In the genomic region with DNA sequence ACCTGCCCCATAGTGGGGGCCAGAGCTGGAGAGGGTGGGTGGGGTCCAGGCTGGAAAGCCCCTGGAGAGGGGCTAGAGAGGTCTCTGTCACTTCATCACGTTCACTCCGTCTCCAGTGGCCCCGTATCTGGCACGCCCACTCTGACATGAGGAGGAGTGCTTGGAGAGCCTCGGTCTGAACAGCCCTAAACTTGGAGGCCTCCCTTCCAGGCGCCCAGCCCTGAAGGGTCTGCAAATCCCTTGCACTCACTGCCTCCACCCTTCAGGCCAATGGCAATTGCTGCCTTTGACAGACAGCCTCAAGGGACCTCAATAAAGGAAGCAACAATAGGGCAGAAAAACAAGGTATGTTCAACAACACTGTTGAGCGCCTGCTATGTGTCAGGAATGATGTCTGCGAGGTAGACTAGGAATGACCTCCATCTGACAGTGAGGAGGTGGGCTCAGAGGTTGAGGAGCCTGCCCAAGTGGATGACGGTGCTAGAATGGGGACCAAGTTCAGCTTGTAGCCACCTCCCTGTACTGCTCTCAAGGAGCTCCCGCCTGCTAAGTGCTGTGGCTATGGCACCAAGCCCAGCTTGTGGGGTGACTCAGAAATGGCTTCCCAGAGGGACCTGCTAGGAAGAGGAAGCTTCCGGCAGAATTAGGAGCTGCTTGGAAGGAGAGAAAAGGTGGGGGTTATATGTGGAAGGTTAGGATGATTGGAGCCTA, we compare ENCODE assay signal across 12 cellular contexts. TPM values are rescaled to one million over a fixed set of nuclear protein-coding genes. Genes with fewer than 3 reads are reported as not detected.
DNase-seq lines count a peak whose midpoint lies in the region; ATAC-seq and TF ChIP-seq lines count a peak whose summit lies in the region.
"Had no signal": no experiment of that assay in that cellular context is flagged by ENCODE, and none has a peak within 500 bp of the region (broad histone marks: within the 10 kb centered on the region; RNA-seq: fewer than 3 reads in every experiment).

No MANE protein-coding gene starts in this region.

- H3K4me3 ChIP-seq in Panc1 (ENCODE audit: low read depth in 2 of 2, low read length in 2 of 2) (no peak overlapping the region), fibroblast of the aortic adventitia (ENCODE audit: low read depth, low read length) (no peak overlapping the region)
- H3K4me3 ChIP-seq: cardiac muscle cell had no signal

- DNase-seq in NCI-H2107 treated with DMSO at 0.1 percent for 48 hours (lab: John Stamatoyannopoulos, UW; ENCODE audit: unreplicated experiment) (peak; percentile 9), NCI-H2107 (lab: John Stamatoyannopoulos, UW) (no peak), Panc1 (ENCODE audit: low read depth, low spot score) (no peak), fibroblast of the aortic adventitia (ENCODE audit: low read depth) (peak; percentile 84), superior temporal gyrus (ENCODE audit: extremely low spot score) (peak; percentile 35), activated gamma-delta T cell treated with Interleukin-2 at 50 U/mL for 16 hours (no peak), cerebellar nuclear complex (lab: John Stamatoyannopoulos, UW) (no peak)
- DNase-seq in activated CD4-positive, alpha-beta T cell treated with anti-CD3 and anti-CD28 coated beads, Interleukin-2, amount 50 U/mL, for 1 hour, result no peak
- DNase-seq: CD4-positive, CD25-positive, alpha-beta regulatory T cell had no signal

- CTCF ChIA-PET in Panc1 (lab: Charles Lee), result interaction anchor here (0.6 to 0.8 kb wide), 2 partner anchors 133 to 328 kb away, joined by 3 to 5 read pairs; no protein-coding TSS in a partner anchor

- intact Hi-C loops in Panc1 (cut with micrococcal nuclease; ENCODE audit: unreplicated experiment), result no loop called here

- in situ Hi-C loops in Panc1 (cut with HindIII; ENCODE audit: low pct_unique_long_range_greater_than_20kb, low sequenced_read_pairs), result no loop called here

- H3K36me3 ChIP-seq in Panc1 (ENCODE audit: control insufficient read depth, insufficient read depth, low read length), result no peaks in the 10 kb centered on the region
- H3K36me3 ChIP-seq: cardiac muscle cell had no signal

- POLR2A ChIA-PET in Panc1 (lab: Charles Lee), result no interaction called here

- no peaks in the 10 kb centered on the region; the same call in 1 of the 2 replicates for H3K27me3 ChIP-seq in Panc1 (ENCODE audit: control insufficient read depth, insufficient read depth, low read length)
- H3K27me3 ChIP-seq: cardiac muscle cell had no signal

- TF ChIP-seq CTCF in Panc1 (IDR thresholded peaks at IDR 0.05) (no peak), fibroblast of the aortic adventitia (IDR thresholded peaks at IDR 0.05; ENCODE audit: insufficient read depth, low read length) (no peak)

- ATAC-seq in Panc1, result peak; percentile 75

- no TSS peak for BruUV-seq in Panc1 (replicated peaks; lab: Mats Ljungman, UMichigan)

- H3K9me3 ChIP-seq in Panc1 (ENCODE audit: control insufficient read depth, insufficient read depth, low read depth, low read length), result no peaks in the 10 kb centered on the region

- no peak overlapping the region for H3K27ac ChIP-seq in Panc1 (ENCODE audit: low read length)
- H3K27ac ChIP-seq: cardiac muscle cell, KMS-11 had no signal

- peaks cover 5% of the 10 kb centered on the region; the same call in 1 of the 2 replicates for H3K4me1 ChIP-seq in Panc1 (ENCODE audit: control insufficient read depth, insufficient read depth, low read length)

RNA-seq across cellular contexts. Expression of gene EPX, which starts 2.9 kb away (rescaled TPM):
- total RNA-seq in Panc1 (2021; ENCODE audit: unreplicated experiment) (not detected), fibroblast of the aortic adventitia (ENCODE audit: low replicate concordance) (not detected in 2 replicates)
- not detected for polyA plus RNA-seq in Panc1 (2012; ENCODE audit: insufficient read length)
- total RNA-seq: cardiac muscle cell; CD4-positive, CD25-positive, alpha-beta regulatory T cell; lung microvascular endothelial cell had no signal
- polyA plus RNA-seq: cardiac muscle cell; CD4-positive, CD25-positive, alpha-beta regulatory T cell had no signal

RNA-seq across cellular contexts. Expression of gene OR4D2, which starts 22.8 kb away (rescaled TPM):
- total RNA-seq in Panc1 (2021; ENCODE audit: unreplicated experiment) (not detected), fibroblast of the aortic adventitia (ENCODE audit: low replicate concordance) (not detected in 2 replicates)
- polyA plus RNA-seq in Panc1 (2012; ENCODE audit: insufficient read length), result not detected
- total RNA-seq: cardiac muscle cell; CD4-positive, CD25-positive, alpha-beta regulatory T cell; lung microvascular endothelial cell had no signal
- polyA plus RNA-seq: cardiac muscle cell; CD4-positive, CD25-positive, alpha-beta regulatory T cell had no signal

RNA-seq across cellular contexts. Expression of gene MKS1, which starts 29.5 kb away (rescaled TPM):
- total RNA-seq in Panc1 (2021; ENCODE audit: unreplicated experiment) (12.1 TPM), fibroblast of the aortic adventitia (ENCODE audit: low replicate concordance) (10.6 and 16.6 TPM in 2 replicates)
- polyA plus RNA-seq in Panc1 (2012; ENCODE audit: insufficient read length), result 8.9 TPM

RNA-seq across cellular contexts. Expression of gene OR4D1, which starts 41.4 kb away (rescaled TPM):
- total RNA-seq in Panc1 (2021; ENCODE audit: unreplicated experiment), result 0.05 TPM
- 0.08 TPM for polyA plus RNA-seq in Panc1 (2012; ENCODE audit: insufficient read length)
- total RNA-seq in fibroblast of the aortic adventitia (ENCODE audit: low replicate concordance), result not detected in 2 replicates
- total RNA-seq: cardiac muscle cell, lung microvascular endothelial cell had no signal
- polyA plus RNA-seq: cardiac muscle cell had no signal

RNA-seq across cellular contexts. Expression of gene LPO, which starts 48.8 kb away (rescaled TPM):
- not detected for total RNA-seq in Panc1 (2021; ENCODE audit: unreplicated experiment)
- 0.16 TPM for polyA plus RNA-seq in Panc1 (2012; ENCODE audit: insufficient read length)
- total RNA-seq in fibroblast of the aortic adventitia (ENCODE audit: low replicate concordance), result not detected in 2 replicates
- total RNA-seq: cardiac muscle cell, lung microvascular endothelial cell had no signal
- polyA plus RNA-seq: cardiac muscle cell had no signal

Comparison
In these comparisons a context has a peak if more than half of its experiments do, and no peak if none do; other contexts are left out.
1. DNase-seq: peak in NCI-H2107 treated with DMSO at 0.1 percent for 48 hours (single experiment), fibroblast of the aortic adventitia (single experiment) and superior temporal gyrus (single experiment); none in NCI-H2107 (single experiment), Panc1 (single experiment), activated gamma-delta T cell treated with Interleukin-2 at 50 U/mL for 16 hours (single experiment), activated CD4-positive, alpha-beta T cell treated with anti-CD3 and anti-CD28 coated beads, Interleukin-2, amount 50 U/mL, for 1 hour (single experiment) and cerebellar nuclear complex (0 of 2).